21 cellular contexts compared by ENCODE assay signal in the genomic region with DNA sequence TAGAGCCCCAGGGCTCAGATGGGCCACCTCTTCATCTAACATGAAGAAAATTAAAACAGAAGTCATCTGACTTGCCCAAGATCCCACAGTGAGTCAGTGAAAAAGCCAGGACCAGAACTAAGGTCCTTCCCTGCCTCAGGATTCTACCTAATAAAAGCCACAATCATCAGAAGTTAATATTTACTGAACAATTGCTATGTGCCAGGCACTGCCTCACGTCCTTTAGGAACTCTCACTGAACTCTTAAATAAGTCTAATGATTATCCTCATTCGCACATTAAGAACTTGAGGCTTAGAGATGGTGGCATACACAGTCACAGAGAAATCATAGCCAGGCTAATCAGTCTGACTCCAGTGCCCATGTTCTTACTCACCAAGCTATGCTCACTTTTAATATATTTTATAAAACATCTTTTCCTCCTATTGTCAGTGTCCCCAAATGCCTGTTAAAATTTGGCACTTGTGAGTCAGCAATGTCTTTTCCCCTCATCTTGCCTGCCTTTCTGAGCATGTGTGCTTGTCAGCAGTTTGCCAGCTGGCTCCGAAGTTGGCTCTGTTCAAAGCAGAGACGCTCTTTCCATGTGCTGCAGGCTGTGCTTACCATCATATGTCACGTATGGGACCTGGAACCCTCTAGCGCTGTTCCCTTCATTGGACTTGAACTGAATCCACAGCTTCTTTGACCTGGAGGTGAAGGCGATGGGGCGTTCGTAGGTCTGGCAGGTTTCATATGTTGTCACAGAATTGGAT. TPM values are rescaled to one million over a fixed set of nuclear protein-coding genes. Genes with fewer than 3 reads are reported as not detected.
"Had no signal": no experiment of that assay in that cellular context is flagged by ENCODE, and none has a peak within 500 bp of the region (broad histone marks: within the 10 kb centered on the region; RNA-seq: fewer than 3 reads in every experiment).

No MANE protein-coding gene starts in this region.

- H3K4me3 ChIP-seq: adrenal gland, lung, thyroid gland had no signal

- DNase-seq: activated B cell treated with CpG ODN at 0.5 μM for 24 hours; activated CD4-positive, alpha-beta T cell treated with anti-CD3 and anti-CD28 coated beads, Interleukin-2, amount 10 ng/mL, durations not matched to agents 24 days and 14 days; activated CD8-positive, alpha-beta T cell treated with anti-CD3 and anti-CD28 coated beads for 36 hours; activated effector memory CD4-positive, alpha-beta T cell treated with anti-CD3 and anti-CD28 coated beads, Interleukin-2, amount 50 U/mL, for 16 hours; activated T-cell treated with anti-CD3 and anti-CD28 coated beads, Interleukin-2, amount 50 U/mL, for 4 hours; adrenal gland; effector memory CD8-positive, alpha-beta T cell; foreskin fibroblast; hippocampal formation; retina; stimulated activated CD4-positive, alpha-beta T cell treated with anti-CD3 and anti-CD28 coated beads, Interleukin-12 subunit alpha, Interleukin-12 subunit beta, amount 100 ng/mL, for 4 hours; stimulated activated CD4-positive, alpha-beta T cell treated with anti-CD3 and anti-CD28 coated beads, Interleukin-1b, Interleukin-23, amount 100 ng/mL, for 48 hours; stimulated activated CD8-positive, alpha-beta memory T cell treated with anti-CD3 and anti-CD28 coated beads, Interleukin-4, amount 100 ng/mL, for 48 hours; stimulated activated naive CD4-positive, alpha-beta T cell; SW 1271; T-helper 2 cell; thyroid gland had no signal

- H3K9me3 Mint-ChIP-seq: activated B cell treated with CpG ODN at 0.5 μM for 24 hours; activated CD4-positive, alpha-beta T cell treated with anti-CD3 and anti-CD28 coated beads, Interleukin-2, amount 10 ng/mL, durations not matched to agents 24 days and 14 days; activated CD8-positive, alpha-beta T cell treated with anti-CD3 and anti-CD28 coated beads for 36 hours; activated naive CD4-positive, alpha-beta T cell treated with anti-CD3 and anti-CD28 coated beads, Interleukin-2, amount 50 U/mL, for 24 hours; activated T-cell treated with anti-CD3 and anti-CD28 coated beads, Interleukin-2, amount 50 U/mL, for 4 hours; effector memory CD8-positive, alpha-beta T cell; mesothelial cell of epicardium; nephron had no signal

- H3K27ac Mint-ChIP-seq: activated B cell treated with CpG ODN at 0.5 μM for 24 hours; activated CD4-positive, alpha-beta T cell treated with anti-CD3 and anti-CD28 coated beads, Interleukin-2, amount 10 ng/mL, durations not matched to agents 24 days and 14 days; activated CD8-positive, alpha-beta T cell treated with anti-CD3 and anti-CD28 coated beads for 36 hours; activated naive CD4-positive, alpha-beta T cell treated with anti-CD3 and anti-CD28 coated beads, Interleukin-2, amount 50 U/mL, for 24 hours; effector memory CD8-positive, alpha-beta T cell; mesothelial cell of epicardium had no signal

- ATAC-seq: activated CD8-positive, alpha-beta T cell treated with anti-CD3 and anti-CD28 coated beads for 36 hours; activated T-cell treated with anti-CD3 and anti-CD28 coated beads, Interleukin-2, amount 50 U/mL, for 4 hours; effector memory CD8-positive, alpha-beta T cell had no signal

- H3K36me3 Mint-ChIP-seq: activated naive CD4-positive, alpha-beta T cell treated with anti-CD3 and anti-CD28 coated beads, Interleukin-2, amount 50 U/mL, for 24 hours; mesothelial cell of epicardium had no signal

RNA-seq across cellular contexts. Expression of a gene that starts 21.5 kb away (rescaled TPM):
- total RNA-seq: activated B cell treated with CpG ODN at 0.5 μM for 24 hours had no signal
